In the genomic region with DNA sequence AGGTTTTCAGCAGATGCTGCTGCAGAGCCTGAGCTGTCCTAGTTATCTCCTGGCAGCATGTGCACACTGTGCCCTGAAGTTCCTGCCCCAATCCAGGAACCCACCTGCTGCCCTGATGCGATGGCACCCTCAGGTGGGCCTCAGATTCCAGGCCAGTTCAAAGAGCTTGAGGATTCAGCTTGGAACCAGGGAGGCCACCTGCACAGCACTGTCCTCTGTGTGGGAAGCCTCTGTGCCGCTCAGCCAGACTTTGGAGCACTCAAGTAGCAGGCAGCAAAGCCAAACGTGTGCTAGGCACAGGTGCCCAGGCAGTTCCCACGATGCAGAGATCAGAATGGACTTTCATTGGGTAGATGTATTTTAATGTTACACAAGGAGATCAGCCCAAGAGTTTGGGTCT, we compare ENCODE assay signal across 23 cellular contexts.
A peak's percentile ranks its signal among the peaks of the same experiment; 100 is the strongest.
DNase-seq lines count a peak whose midpoint lies in the region; ATAC-seq, FAIRE-seq and TF ChIP-seq lines count a peak whose summit lies in the region.
"Had no signal": no experiment of that assay in that cellular context is flagged by ENCODE, and none has a peak within 500 bp of the region (broad histone marks: within the 10 kb centered on the region; RNA-seq: fewer than 3 reads in every experiment).

No MANE protein-coding gene starts in this region.

- H3K27me3 ChIP-seq in upper lobe of right lung = no peaks in the 10 kb centered on the region
- H3K27me3 ChIP-seq: BLaER1 had no signal

- TF ChIP-seq CTCF in kidney (IDR thresholded peaks at IDR 0.05; ENCODE audit: borderline replicate concordance, extremely low read depth, insufficient read depth) (no peak), upper lobe of right lung (IDR thresholded peaks at IDR 0.05) (no peak)

- H3K36me3 ChIP-seq in kidney (ENCODE audit: control insufficient read depth in 1 of 2, insufficient read depth in 2 of 2, low read length in 2 of 2) (no peaks in the 10 kb centered on the region), upper lobe of right lung (no peaks in the 10 kb centered on the region)

- H3K9me3 Mint-ChIP-seq in activated CD4-positive, alpha-beta T cell treated with anti-CD3 and anti-CD28 coated beads, Interleukin-2, amount 10 ng/mL, durations not matched to agents 7 days and 5 days = no peaks in the 10 kb centered on the region
- H3K9me3 Mint-ChIP-seq: CD4-positive, CD25-positive, alpha-beta regulatory T cell; CD8-positive, alpha-beta T cell; GM23338; H9 had no signal

- no peak overlapping the region for H3K27ac ChIP-seq in kidney (ENCODE audit: low read depth in 2 of 2, low read length in 2 of 2)
- no peak overlapping the region for H3K27ac ChIP-seq in upper lobe of right lung
- H3K27ac ChIP-seq: 22Rv1, BLaER1, C4-2B had no signal

- H3K9me3 ChIP-seq in kidney (ENCODE audit: control insufficient read depth in 1 of 2, low read length in 2 of 2) (no peaks in the 10 kb centered on the region), upper lobe of right lung (no peaks in the 10 kb centered on the region)
- H3K9me3 ChIP-seq: BLaER1, Caco-2 had no signal

- H3K27me3 Mint-ChIP-seq in activated CD4-positive, alpha-beta T cell treated with anti-CD3 and anti-CD28 coated beads, Interleukin-2, amount 10 ng/mL, durations not matched to agents 7 days and 5 days = no peaks in the 10 kb centered on the region
- H3K27me3 Mint-ChIP-seq: B cell; CD4-positive, CD25-positive, alpha-beta regulatory T cell had no signal

- intact Hi-C loops in kidney (cut with DNase I) = no loop called here
- intact Hi-C loops in posterior vena cava (cut with DNase I) = no loop called here
- intact Hi-C loops in upper lobe of right lung (cut with DNase I) = no loop called here

- H3K36me3 Mint-ChIP-seq in activated CD4-positive, alpha-beta T cell treated with anti-CD3 and anti-CD28 coated beads, Interleukin-2, amount 10 ng/mL, durations not matched to agents 7 days and 5 days (ENCODE audit: low read depth) = no peaks in the 10 kb centered on the region

- H3K9ac ChIP-seq in kidney (ENCODE audit: low read length in 2 of 2) = no peak overlapping the region
- H3K9ac ChIP-seq: BLaER1 had no signal

- H3K27ac Mint-ChIP-seq in activated CD4-positive, alpha-beta T cell treated with anti-CD3 and anti-CD28 coated beads, Interleukin-2, amount 10 ng/mL, durations not matched to agents 7 days and 5 days = peak overlapping the region; percentile 54
- H3K27ac Mint-ChIP-seq: B cell; CD4-positive, CD25-positive, alpha-beta regulatory T cell; CD8-positive, alpha-beta T cell; GM23338 had no signal

- H3K4me1 ChIP-seq in kidney (ENCODE audit: control insufficient read depth in 1 of 2, insufficient read depth in 1 of 2, low read depth in 1 of 2, low read length in 2 of 2) = no peaks in the 10 kb centered on the region
- H3K4me1 ChIP-seq in upper lobe of right lung = peaks cover 4% of the 10 kb centered on the region
- H3K4me1 ChIP-seq: Caco-2 had no signal

- no peak for ATAC-seq in upper lobe of right lung
- ATAC-seq: CD8-positive, alpha-beta T cell; GM12878 had no signal

- POLR2A ChIA-PET in activated CD4-positive, alpha-beta T cell treated with anti-CD3 and anti-CD28 coated beads, Interleukin-2, amount 10 ng/mL, durations not matched to agents 7 days and 5 days (lab: Charles Lee) = no interaction called here

- H3K4me3 ChIP-seq in kidney (ENCODE audit: low read length in 2 of 2) = no peak overlapping the region
- no peak overlapping the region for H3K4me3 ChIP-seq in upper lobe of right lung
- H3K4me3 ChIP-seq: BLaER1, GM12878, GM23338 had no signal

- H3K4me3 Mint-ChIP-seq in activated CD4-positive, alpha-beta T cell treated with anti-CD3 and anti-CD28 coated beads, Interleukin-2, amount 10 ng/mL, durations not matched to agents 7 days and 5 days = no peak overlapping the region
- H3K4me3 Mint-ChIP-seq: B cell; CD4-positive, CD25-positive, alpha-beta regulatory T cell; CD8-positive, alpha-beta T cell; GM23338; H9 had no signal

- CTCF ChIA-PET in activated CD4-positive, alpha-beta T cell treated with anti-CD3 and anti-CD28 coated beads, Interleukin-2, amount 10 ng/mL, durations not matched to agents 7 days and 5 days (lab: Charles Lee) = interaction anchor here (0.6 kb wide), 1 partner anchor 1043 kb away, joined by 3 read pairs; no protein-coding TSS in a partner anchor

- no peak for FAIRE-seq in kidney (lab: Jason Lieb, UNC)
- FAIRE-seq: A204.1, GM12878, GM18507 had no signal

- peaks cover 24% of the 10 kb centered on the region for H3K4me1 Mint-ChIP-seq in activated CD4-positive, alpha-beta T cell treated with anti-CD3 and anti-CD28 coated beads, Interleukin-2, amount 10 ng/mL, durations not matched to agents 7 days and 5 days
- H3K4me1 Mint-ChIP-seq: B cell had no signal

- DNase-seq in activated CD4-positive, alpha-beta T cell treated with anti-CD3 and anti-CD28 coated beads, Interleukin-2, amount 10 ng/mL, durations not matched to agents 7 days and 5 days = no peak
- DNase-seq in activated CD4-positive, alpha-beta T cell treated with anti-CD3 and anti-CD28 coated beads for 4 hours = no peak
- DNase-seq in kidney = peak; percentile 23
- peak; percentile 41 for DNase-seq in posterior vena cava (ENCODE audit: low spot score)
- peak; percentile 49 for DNase-seq in upper lobe of right lung
- DNase-seq in globus pallidus (ENCODE audit: low spot score) = no peak
- no peak for DNase-seq in NCI-H2029 (lab: John Stamatoyannopoulos, UW)
- DNase-seq in cerebellar cortex (ENCODE audit: low spot score) = no peak
- DNase-seq: CD4-positive, CD25-positive, alpha-beta regulatory T cell; CD8-positive, alpha-beta T cell; DMS79; EL; GDM1 had no signal

Comparison
In these comparisons a context has a peak if more than half of its experiments do, and no peak if none do; other contexts are left out.
1. DNase-seq: peak in kidney (single experiment), posterior vena cava (single experiment) and upper lobe of right lung (single experiment); none in activated CD4-positive, alpha-beta T cell treated with anti-CD3 and anti-CD28 coated beads, Interleukin-2, amount 10 ng/mL, durations not matched to agents 7 days and 5 days (single experiment), activated CD4-positive, alpha-beta T cell treated with anti-CD3 and anti-CD28 coated beads for 4 hours (0 of 2), globus pallidus (single experiment), NCI-H2029 (single experiment) and cerebellar cortex (single experiment).